Comparison of ENCODE assay signal across 19 cellular contexts in genomic region chr15:41078125-41078524, GRCh38. TPM values are rescaled to one million over a fixed set of nuclear protein-coding genes. Genes with fewer than 3 reads are reported as not detected.
DNase-seq lines count a peak whose midpoint lies in the region; ATAC-seq, FAIRE-seq and TF ChIP-seq lines count a peak whose summit lies in the region.
"Had no signal": no experiment of that assay in that cellular context is flagged by ENCODE, and none has a peak within 500 bp of the region (broad histone marks: within the 10 kb centered on the region; RNA-seq: fewer than 3 reads in every experiment).

No MANE protein-coding gene starts in this region.

- no TSS peak for BruUV-seq in HepG2 (replicated peaks; lab: Mats Ljungman, UMichigan)
- BruUV-seq in IMR-90 (replicated peaks; lab: Mats Ljungman, UMichigan): no TSS peak

- no peak overlapping the region for H2BK5ac ChIP-seq in IMR-90 (ENCODE audit: low read depth, low read length, poor library complexity, severe bottlenecking)

- H3K36me3 ChIP-seq in HepG2 (replicated peaks in 1 of 2; ENCODE audit: control insufficient read depth in 1 of 2, insufficient read depth in 2 of 2, low read length in 2 of 2): peaks cover 17 to 84% of the 10 kb centered on the region in 2 experiments
- peaks cover 0 to 90% (median 47%) of the 10 kb centered on the region in 4 donors for H3K36me3 ChIP-seq in right lobe of liver
- H3K36me3 ChIP-seq in IMR-90 (ENCODE audit: control insufficient read depth, insufficient read depth, low read length): peaks cover 52% of the 10 kb centered on the region
- H3K36me3 ChIP-seq in esophagus muscularis mucosa: peaks cover 51 to 100% (median 95%) of the 10 kb centered on the region in 4 donors
- H3K36me3 ChIP-seq in right atrium auricular region: peaks cover 94% of the 10 kb centered on the region

- H3K4me3 ChIP-seq in HepG2 (replicated peaks in 1 of 3; ENCODE audit: insufficient read depth in 1 of 3, low read depth in 2 of 3, low read length in 3 of 3): no peak overlapping the region
- H3K4me3 ChIP-seq in right lobe of liver: no peak overlapping the region
- no peak overlapping the region for H3K4me3 ChIP-seq in IMR-90 (ENCODE audit: insufficient read depth, low read depth, low read length)
- H3K4me3 ChIP-seq in esophagus muscularis mucosa: no peak overlapping the region
- H3K4me3 ChIP-seq in right atrium auricular region: no peak overlapping the region
- H3K4me3 ChIP-seq: GM12878 had no signal

- H3K9ac ChIP-seq in HepG2 (ENCODE audit: insufficient read depth, low read depth, low read length): no peak overlapping the region
- no peak overlapping the region for H3K9ac ChIP-seq in IMR-90 (ENCODE audit: low read depth, low read length)

- H3K9me1 ChIP-seq in IMR-90 (ENCODE audit: insufficient read depth, low read length): peaks cover 3% of the 10 kb centered on the region

- H3K79me2 ChIP-seq in HepG2 (ENCODE audit: insufficient read depth, low read length): no peaks in the 10 kb centered on the region

- no peak overlapping the region for H3K18ac ChIP-seq in IMR-90 (ENCODE audit: low read depth, low read length)

- intact Hi-C loops in HepG2 (cut with micrococcal nuclease; ENCODE audit: unreplicated experiment): no loop called here
- intact Hi-C loops in right lobe of liver (cut with DNase I): no loop called here
- intact Hi-C loops in IMR-90 (cut with micrococcal nuclease): no loop called here
- intact Hi-C loops in esophagus muscularis mucosa (cut with DNase I): no loop called here

- H3K79me1 ChIP-seq in IMR-90 (ENCODE audit: low read depth in 1 of 2, low read length in 2 of 2): peaks cover 8 to 30% of the 10 kb centered on the region in 2 experiments; a peak in 3 of 4 replicates

- no peak overlapping the region for H2AFZ ChIP-seq in HepG2 (ENCODE audit: low read length)
- H2AFZ ChIP-seq in IMR-90 (replicated peaks; ENCODE audit: low read length, poor library complexity): no peak overlapping the region

- no peak overlapping the region for H2AK9ac ChIP-seq in IMR-90 (replicated peaks; ENCODE audit: low read depth, low read length, poor library complexity)

- 97% methylated on average over 7 of the region's 7 CpGs for WGBS in HepG2 (ENCODE audit: low lambda C conversion rate)
- WGBS in right lobe of liver (ENCODE audit: insufficient coverage, low coverage, low lambda C conversion rate, missing lambda C conversion rate): 88% methylated on average over 7 of the region's 7 CpGs
- WGBS in IMR-90 (ENCODE audit: extremely low coverage in 2 of 2, insufficient read length in 1 of 2), 2 experiments: no CpG with 5 or more reads among the region's 7 CpGs
- WGBS in esophagus muscularis mucosa: 94% methylated on average over 7 of the region's 7 CpGs

- CTCF ChIA-PET in HepG2 (lab: Yijun Ruan, JAX; ENCODE audit: low intra/inter-chr PET ratio, low total read pairs): no interaction called here
- CTCF ChIA-PET in IMR-90 (lab: Yijun Ruan, JAX): no interaction called here

- H3K36me3 Mint-ChIP-seq in naive B cell: peaks cover 29 to 37% of the 10 kb centered on the region in 2 donors

- TF ChIP-seq POLR2A in HepG2 (IDR thresholded peaks at IDR 0.05; ENCODE audit: insufficient read depth in 1 of 2, low read depth in 2 of 2, low read length in 2 of 2) (no peak), right lobe of liver (IDR thresholded peaks at IDR 0.05) (no peak), IMR-90 (IDR thresholded peaks at IDR 0.05; ENCODE audit: low read depth, low read length) (no peak), esophagus muscularis mucosa (IDR thresholded peaks at IDR 0.05; ENCODE audit: low read depth) (no peak)

- H2AK5ac ChIP-seq in IMR-90 (ENCODE audit: low read depth, low read length): no peak overlapping the region

- peak overlapping the region in 3 of 6 donors; percentile 16 to 95 (median 53) for H3K27ac Mint-ChIP-seq in naive B cell
- H3K27ac Mint-ChIP-seq: H9 had no signal

- H3K9me3 ChIP-seq in HepG2 (ENCODE audit: low read length) (no peaks in the 10 kb centered on the region), right lobe of liver (no peaks in the 10 kb centered on the region), IMR-90 (ENCODE audit: control insufficient read depth, insufficient read depth, low read length) (no peaks in the 10 kb centered on the region), esophagus muscularis mucosa (no peaks in the 10 kb centered on the region), right atrium auricular region (no peaks in the 10 kb centered on the region)
- H3K9me3 ChIP-seq: BE2C had no signal

- H3K9me3 Mint-ChIP-seq in naive B cell: no peaks in the 10 kb centered on the region
- H3K9me3 Mint-ChIP-seq: CD14-positive monocyte; CD4-positive, alpha-beta memory T cell; H9 had no signal

- no peak overlapping the region for H4K91ac ChIP-seq in IMR-90 (ENCODE audit: insufficient read depth, low read depth, low read length)

- no peaks in the 10 kb centered on the region for H3K27me3 Mint-ChIP-seq in naive B cell
- H3K27me3 Mint-ChIP-seq: CD4-positive, alpha-beta memory T cell had no signal

- no peak overlapping the region for H3K56ac ChIP-seq in IMR-90 (ENCODE audit: extremely low read depth, insufficient read depth, low read length)

- ATAC-seq in HepG2 (no peak), right lobe of liver (no peak), IMR-90 (ENCODE audit: low read depth) (no peak), naive B cell (ENCODE audit: low read depth in 2 of 2) (no peak)
- ATAC-seq: GM12878 had no signal

- no peak overlapping the region for H4K5ac ChIP-seq in IMR-90 (ENCODE audit: low read depth, low read length)

- dilution Hi-C loops in IMR-90 (cut with HindIII; ENCODE audit: low sequenced_read_pairs, unreplicated experiment): no loop called here

- H2BK20ac ChIP-seq in IMR-90 (ENCODE audit: low read depth, low read length): no peak overlapping the region

- no peak for TF ChIP-seq EP300 in HepG2 (IDR thresholded peaks at IDR 0.05; ENCODE audit: low read depth in 2 of 2, low read length in 2 of 2)
- no peak for TF ChIP-seq EP300 in HepG2 (CRISPR knock-in tag; IDR thresholded peaks at IDR 0.05; ENCODE audit: borderline replicate concordance)
- no peak for TF ChIP-seq EP300 in esophagus muscularis mucosa (IDR thresholded peaks at IDR 0.05)

- peaks cover 20 to 31% (median 23%) of the 10 kb centered on the region in 3 donors for H3K4me1 Mint-ChIP-seq in naive B cell
- H3K4me1 Mint-ChIP-seq: H9 had no signal

- H3K14ac ChIP-seq in IMR-90 (replicated peaks; ENCODE audit: low read depth, low read length): no peak overlapping the region

- DNase-seq in HepG2 (ENCODE audit: low spot score) (no peak), right lobe of liver (no peak), IMR-90 (no peak), naive B cell (no peak), NCI-H1930 (lab: John Stamatoyannopoulos, UW) (no peak), esophagus muscularis mucosa (ENCODE audit: extremely low spot score) (no peak), right atrium auricular region (ENCODE audit: low spot score) (no peak)
- DNase-seq: 8988T; BE2C; CD4-positive, alpha-beta memory T cell; DMS 273 treated with DMSO at 0.1 percent for 48 hours; DMS53; DND-41; EL; GOT3; H9; KBM-7 had no signal

- no peak for FAIRE-seq in HepG2 (lab: Jason Lieb, UNC)
- FAIRE-seq: GM12878 had no signal

- H3K4me2 ChIP-seq in HepG2 (ENCODE audit: low read depth, low read length) (no peak overlapping the region), IMR-90 (ENCODE audit: low read depth, low read length) (no peak overlapping the region)

- H3K27ac ChIP-seq in HepG2 (ENCODE audit: extremely low read length, insufficient read depth, low read length) (no peak overlapping the region), right lobe of liver (no peak overlapping the region), IMR-90 (ENCODE audit: insufficient read depth, low read length) (no peak overlapping the region), esophagus muscularis mucosa (replicated peaks in 1 of 4) (no peak overlapping the region), right atrium auricular region (no peak overlapping the region)

- H4K20me1 ChIP-seq in HepG2 (ENCODE audit: insufficient read depth, low read length) (no peaks in the 10 kb centered on the region), IMR-90 (ENCODE audit: insufficient read depth, low read length) (no peaks in the 10 kb centered on the region)

- POLR2A ChIA-PET in HepG2 (lab: Yijun Ruan, JAX) (interaction anchor here (0.5 kb wide), 1 partner anchor 36 kb away, joined by 3 read pairs; no protein-coding TSS in a partner anchor), IMR-90 (lab: Charles Lee; ENCODE audit: unreplicated experiment) (no interaction called here)

- H4K8ac ChIP-seq in IMR-90 (ENCODE audit: low read depth in 2 of 2, low read length in 2 of 2): no peak overlapping the region

- no peak overlapping the region for H2BK120ac ChIP-seq in IMR-90 (ENCODE audit: low read depth, low read length)

- no peak for TF ChIP-seq RAD21 in HepG2 (CRISPR knock-in tag; IDR thresholded peaks at IDR 0.05)
- no peak for TF ChIP-seq RAD21 in IMR-90 (IDR thresholded peaks at IDR 0.05; ENCODE audit: low read length)

- no peaks in the 10 kb centered on the region for H3K4me1 ChIP-seq in HepG2 (ENCODE audit: insufficient read depth, low read length)
- no peaks in the 10 kb centered on the region for H3K4me1 ChIP-seq in right lobe of liver
- peaks cover 1% of the 10 kb centered on the region for H3K4me1 ChIP-seq in IMR-90 (ENCODE audit: control insufficient read depth, insufficient read depth, low read length)
- H3K4me1 ChIP-seq in esophagus muscularis mucosa: no peaks in the 10 kb centered on the region
- no peaks in the 10 kb centered on the region for H3K4me1 ChIP-seq in right atrium auricular region
- H3K4me1 ChIP-seq: BE2C had no signal

- H3K4me3 Mint-ChIP-seq in naive B cell: peak overlapping the region in 5 of 8 donors; percentile 16 to 84 (median 67)
- H3K4me3 Mint-ChIP-seq: CD14-positive monocyte; CD4-positive, alpha-beta memory T cell; H9 had no signal

- in situ Hi-C loops in HepG2 (cut with HindIII; ENCODE audit: extremely low pct_ligation_motif_present, low pct_unique_long_range_greater_than_20kb) (no loop called here), IMR-90 (cut with MboI; ENCODE audit: low sequenced_read_pairs) (no loop called here)

- H3K23ac ChIP-seq in IMR-90 (ENCODE audit: low read depth, low read length): no peak overlapping the region

- H3K27me3 ChIP-seq in HepG2 (ENCODE audit: control insufficient read depth in 1 of 2, insufficient read depth in 2 of 2, low read length in 2 of 2): no peaks in the 10 kb centered on the region
- no peaks in the 10 kb centered on the region for H3K27me3 ChIP-seq in right lobe of liver
- no peaks in the 10 kb centered on the region for H3K27me3 ChIP-seq in IMR-90 (ENCODE audit: control insufficient read depth, insufficient read depth, low read length)
- H3K27me3 ChIP-seq in esophagus muscularis mucosa: no peaks in the 10 kb centered on the region
- H3K27me3 ChIP-seq in right atrium auricular region: no peaks in the 10 kb centered on the region
- H3K27me3 ChIP-seq: BE2C had no signal

- no peak overlapping the region for H2BK15ac ChIP-seq in IMR-90 (ENCODE audit: low read depth, low read length)

- H3K4ac ChIP-seq in IMR-90 (ENCODE audit: low read depth, low read length): no peak overlapping the region

- TF ChIP-seq CTCF in HepG2 (CRISPR knock-in tag; IDR thresholded peaks at IDR 0.05) (no peak), right lobe of liver (IDR thresholded peaks at IDR 0.05) (no peak), IMR-90 (conservative IDR thresholded peaks at IDR 0.05; ENCODE audit: low read depth, low read length) (no peak), esophagus muscularis mucosa (IDR thresholded peaks at IDR 0.05) (no peak), right atrium auricular region (IDR thresholded peaks at IDR 0.05) (no peak)

RNA-seq across cellular contexts. Expression of gene INO80, which starts 38.0 kb away (rescaled TPM):
- 14.8 and 18.5 TPM in 2 replicates for total RNA-seq in HepG2 (2016; rRNA removed; fragmentation: Illumina TruSeq; extraction: Trizol)
- total RNA-seq in HepG2 (2016; cell fraction: cytosol; rRNA removed; fragmentation: Illumina TruSeq; extraction: Trizol; ENCODE audit: low read depth): 6.4 and 10.2 TPM in 2 replicates
- 15.9 and 17.0 TPM in 2 replicates for total RNA-seq in HepG2 (2016; cell fraction: insoluble cytoplasmic fraction; rRNA removed; fragmentation: Illumina TruSeq; extraction: Trizol)
- 6.5 and 7.4 TPM in 2 replicates for total RNA-seq in HepG2 (2016; cell fraction: membrane; rRNA removed; fragmentation: Illumina TruSeq; extraction: Trizol)
- 20.6 and 22.8 TPM in 2 replicates for total RNA-seq in HepG2 (2016; cell fraction: nucleus; rRNA removed; fragmentation: Illumina TruSeq; extraction: Trizol)
- polyA plus RNA-seq in HepG2 (2011; rRNA removed): 3.6 and 4.9 TPM in 2 replicates
- polyA plus RNA-seq in HepG2 (2011; cell fraction: cytosol; rRNA removed): 3.5 and 3.6 TPM in 2 replicates
- polyA plus RNA-seq in HepG2 (2011; cell fraction: nucleus; rRNA removed): 10.3 and 12.1 TPM in 2 replicates
- 9.6 and 12.2 TPM in 2 replicates for polyA plus RNA-seq in HepG2 (2012)
- 1.4 and 1.9 TPM in 2 replicates for polyA plus RNA-seq in HepG2 (2016; cell fraction: cytosol; fragmentation: Illumina TruSeq; extraction: Trizol; ENCODE audit: low read depth)
- 11.6 and 14.5 TPM in 2 replicates for polyA plus RNA-seq in HepG2 (2016; cell fraction: insoluble cytoplasmic fraction; fragmentation: Illumina TruSeq; extraction: Trizol; ENCODE audit: low read depth)
- 3.2 TPM in 2 replicates for polyA plus RNA-seq in HepG2 (2016; cell fraction: membrane; fragmentation: Illumina TruSeq; extraction: Trizol; ENCODE audit: low read depth)
- polyA plus RNA-seq in HepG2 (2016; cell fraction: nucleus; fragmentation: Illumina TruSeq; extraction: Trizol; ENCODE audit: insufficient read depth, low read depth): 24.6 and 30.0 TPM in 2 replicates
- polyA minus RNA-seq in HepG2 (2011; rRNA and poly(A)+ RNA removed; ENCODE audit: low replicate concordance): 18.6 and 20.6 TPM in 2 replicates
- 8.1 and 15.6 TPM in 2 replicates for polyA minus RNA-seq in HepG2 (2011; cell fraction: cytosol; rRNA and poly(A)+ RNA removed)
- polyA minus RNA-seq in HepG2 (2011; cell fraction: nucleus; rRNA and poly(A)+ RNA removed): 40.0 and 46.2 TPM in 2 replicates
- total RNA-seq in right lobe of liver: 10 to 100 TPM in 4 of 6 experiments, 1 to 10 TPM in 2; 7.8 to 12.5 (median 11.2) TPM
- 13.3 and 15.6 TPM in 2 replicates for total RNA-seq in IMR-90 (2012; rRNA removed)
- 6.0 and 7.1 TPM in 2 replicates for polyA plus RNA-seq in IMR-90 (2012; rRNA removed)
- 4.4 and 8.6 TPM in 2 replicates for polyA plus RNA-seq in IMR-90 (2012; cell fraction: cytosol; rRNA removed)
- polyA plus RNA-seq in IMR-90 (2012; cell fraction: nucleus; rRNA removed; ENCODE audit: low replicate concordance): 12.3 and 15.1 TPM in 2 replicates
- polyA plus RNA-seq in naive B cell (ENCODE audit: low read depth in 6 of 6): 10 to 100 TPM in 1 of 6 donors, 1 to 10 TPM in 5; 3.4 to 17.1 (median 7.5) TPM
- 10 to 100 TPM; 22.4 to 28.7 (median 24.0) TPM for total RNA-seq in esophagus muscularis mucosa
- 10 to 100 TPM in 1 of 2 donors, 1 to 10 TPM in 1; 9.4 to 16.4 TPM for total RNA-seq in right atrium auricular region
